ENCODE assay signal across 8 cellular contexts in genomic region chr20:61253640-61254511, GRCh38. TPM values are rescaled to one million over a fixed set of nuclear protein-coding genes. Genes with fewer than 3 reads are reported as not detected.
A peak's percentile ranks its signal among the peaks of the same experiment; 100 is the strongest.
DNase-seq lines count a peak whose midpoint lies in the region; ATAC-seq lines count a peak whose summit lies in the region.

No MANE protein-coding gene starts in this region.

- peaks cover 50% of the 10 kb centered on the region for H3K27me3 Mint-ChIP-seq in activated T-helper 17 cell treated with anti-CD3 and anti-CD28 coated beads, Interleukin-2, amount 50 U/mL, for 72 hours
- peaks cover 46% of the 10 kb centered on the region for H3K27me3 Mint-ChIP-seq in activated T-helper 2 cell treated with anti-CD3 and anti-CD28 coated beads, Interferon-gamma antibody, Interleukin-2, Interleukin-4, amounts not matched to agents 10 μg/mL and 5 μg/mL and 100 μg/mL, durations not matched to agents 14 hours and 24 hours and 36 hours (ENCODE audit: low read depth)

- ATAC-seq in activated T-helper 17 cell treated with anti-CD3 and anti-CD28 coated beads, Interleukin-2, amount 50 U/mL, for 72 hours (replicated peaks): no peak
- ATAC-seq in left ventricle myocardium superior: peak; percentile 64
- no peak for ATAC-seq in GM18870 (IDR thresholded peaks at IDR 0.05; ENCODE audit: unreplicated experiment)

- no peaks in the 10 kb centered on the region for H3K4me1 Mint-ChIP-seq in activated T-helper 17 cell treated with anti-CD3 and anti-CD28 coated beads, Interleukin-2, amount 50 U/mL, for 72 hours
- no peaks in the 10 kb centered on the region for H3K4me1 Mint-ChIP-seq in activated T-helper 2 cell treated with anti-CD3 and anti-CD28 coated beads, Interferon-gamma antibody, Interleukin-2, Interleukin-4, amounts not matched to agents 10 μg/mL and 5 μg/mL and 100 μg/mL, durations not matched to agents 14 hours and 24 hours and 36 hours (ENCODE audit: low read depth)

- H3K9me3 Mint-ChIP-seq in activated T-helper 17 cell treated with anti-CD3 and anti-CD28 coated beads, Interleukin-2, amount 50 U/mL, for 72 hours: no peaks in the 10 kb centered on the region
- H3K9me3 Mint-ChIP-seq in activated T-helper 2 cell treated with anti-CD3 and anti-CD28 coated beads, Interferon-gamma antibody, Interleukin-2, Interleukin-4, amounts not matched to agents 10 μg/mL and 5 μg/mL and 100 μg/mL, durations not matched to agents 14 hours and 24 hours and 36 hours: no peaks in the 10 kb centered on the region

- H3K36me3 ChIP-seq in skeletal muscle satellite cell (ENCODE audit: insufficient read depth, low read length): peaks cover 40% of the 10 kb centered on the region

- peaks cover 6% of the 10 kb centered on the region for H3K27me3 ChIP-seq in skeletal muscle satellite cell (ENCODE audit: control insufficient read depth, insufficient read depth, low read length)

- peak overlapping the region; percentile 99 for H3K4me2 ChIP-seq in skeletal muscle satellite cell (ENCODE audit: low read length)

- peak overlapping the region; percentile 83 for H3K4me3 ChIP-seq in skeletal muscle satellite cell (ENCODE audit: low read length)

- H3K4me3 Mint-ChIP-seq in activated T-helper 17 cell treated with anti-CD3 and anti-CD28 coated beads, Interleukin-2, amount 50 U/mL, for 72 hours: peak overlapping the region; percentile 16
- no peak overlapping the region for H3K4me3 Mint-ChIP-seq in activated T-helper 2 cell treated with anti-CD3 and anti-CD28 coated beads, Interferon-gamma antibody, Interleukin-2, Interleukin-4, amounts not matched to agents 10 μg/mL and 5 μg/mL and 100 μg/mL, durations not matched to agents 14 hours and 24 hours and 36 hours (ENCODE audit: low read depth)

- DNase-seq in DMS 273 (lab: John Stamatoyannopoulos, UW; ENCODE audit: unreplicated experiment): peak; percentile 58
- no peak for DNase-seq in DMS 273 treated with DMSO at 0.1 percent for 48 hours (lab: John Stamatoyannopoulos, UW)
- DNase-seq in left ventricle myocardium superior: no peak
- DNase-seq in COLO829 (ENCODE audit: low spot score): no peak
- DNase-seq in activated T-helper 2 cell treated with anti-CD3 and anti-CD28 coated beads, Interferon-gamma antibody, Interleukin-2, Interleukin-4, amounts not matched to agents 10 μg/mL and 5 μg/mL and 100 μg/mL, durations not matched to agents 14 hours and 24 hours and 36 hours (ENCODE audit: low spot score): no peak

- no peaks in the 10 kb centered on the region for H3K36me3 Mint-ChIP-seq in activated T-helper 17 cell treated with anti-CD3 and anti-CD28 coated beads, Interleukin-2, amount 50 U/mL, for 72 hours (ENCODE audit: low read depth)
- H3K36me3 Mint-ChIP-seq in activated T-helper 2 cell treated with anti-CD3 and anti-CD28 coated beads, Interferon-gamma antibody, Interleukin-2, Interleukin-4, amounts not matched to agents 10 μg/mL and 5 μg/mL and 100 μg/mL, durations not matched to agents 14 hours and 24 hours and 36 hours (ENCODE audit: low read depth): no peaks in the 10 kb centered on the region

- H3K27ac Mint-ChIP-seq in activated T-helper 17 cell treated with anti-CD3 and anti-CD28 coated beads, Interleukin-2, amount 50 U/mL, for 72 hours: no peak overlapping the region
- no peak overlapping the region for H3K27ac Mint-ChIP-seq in activated T-helper 2 cell treated with anti-CD3 and anti-CD28 coated beads, Interferon-gamma antibody, Interleukin-2, Interleukin-4, amounts not matched to agents 10 μg/mL and 5 μg/mL and 100 μg/mL, durations not matched to agents 14 hours and 24 hours and 36 hours

- H3K4me1 ChIP-seq in skeletal muscle satellite cell (ENCODE audit: control insufficient read depth, insufficient read depth, low read length): peaks cover 27% of the 10 kb centered on the region

- no peaks in the 10 kb centered on the region for H3K9me3 ChIP-seq in skeletal muscle satellite cell (replicated peaks; ENCODE audit: low read length)

- intact Hi-C loops in left ventricle myocardium superior (cut with micrococcal nuclease): no loop called here
- intact Hi-C loops in activated T-helper 2 cell treated with anti-CD3 and anti-CD28 coated beads, Interferon-gamma antibody, Interleukin-2, Interleukin-4, amounts not matched to agents 10 μg/mL and 5 μg/mL and 100 μg/mL, durations not matched to agents 14 hours and 24 hours and 36 hours (cut with micrococcal nuclease): no loop called here

- H3K9ac ChIP-seq in skeletal muscle satellite cell (ENCODE audit: low read depth, low read length): peak overlapping the region; percentile 91

RNA-seq across cellular contexts. Expression of gene CDH4, which starts 1.8 kb away (rescaled TPM):
- under 1 TPM; 0.29 to 0.45 TPM for total RNA-seq in activated T-helper 17 cell treated with anti-CD3 and anti-CD28 coated beads, Interleukin-2, amount 50 U/mL, for 72 hours
- not detected for total RNA-seq in left ventricle myocardium superior
- 2.0 and 2.5 TPM in 2 replicates for total RNA-seq in skeletal muscle satellite cell (2012; rRNA removed)
- not detected in 2 replicates for total RNA-seq in activated T-helper 2 cell treated with anti-CD3 and anti-CD28 coated beads, Interferon-gamma antibody, Interleukin-2, Interleukin-4, amounts not matched to agents 10 μg/mL and 5 μg/mL and 100 μg/mL, durations not matched to agents 14 hours and 24 hours and 36 hours
